11 cellular contexts compared by ENCODE assay signal in the genomic region with DNA sequence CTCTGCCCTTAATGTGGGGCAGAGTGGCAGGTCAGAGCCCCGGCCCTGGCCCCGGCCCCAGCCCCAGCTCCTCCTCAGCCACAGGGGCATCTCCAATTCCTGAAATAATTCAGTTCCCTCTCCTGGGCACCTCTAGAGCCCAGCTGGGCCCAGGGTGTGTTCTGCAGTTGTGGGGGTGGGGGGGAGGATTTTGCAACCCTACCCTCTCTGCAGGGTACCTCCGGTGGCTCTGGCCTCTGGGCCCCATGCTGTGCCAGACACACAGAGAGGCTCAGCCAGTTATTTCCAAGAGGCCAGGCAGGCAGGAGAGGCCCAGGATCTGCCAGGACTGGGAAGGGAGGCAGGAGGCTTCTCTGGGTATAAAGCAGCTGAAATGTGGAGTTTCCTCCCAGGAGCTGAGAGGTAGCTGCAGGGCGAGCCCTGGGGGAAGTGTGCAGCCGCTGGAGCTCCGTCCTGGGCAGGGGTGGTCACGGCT. TPM values are rescaled to one million over a fixed set of nuclear protein-coding genes. Genes with fewer than 3 reads are reported as not detected.
DNase-seq lines count a peak whose midpoint lies in the region; ATAC-seq and TF ChIP-seq lines count a peak whose summit lies in the region.
"Had no signal": no experiment of that assay in that cellular context is flagged by ENCODE, and none has a peak within 500 bp of the region (broad histone marks: within the 10 kb centered on the region; RNA-seq: fewer than 3 reads in every experiment).

No MANE protein-coding gene starts in this region.

- H3K4me1 Mint-ChIP-seq in CD14-positive monocyte, result peaks cover 50% of the 10 kb centered on the region

- H4K8ac ChIP-seq in mesenchymal stem cell (ENCODE audit: low read length), result no peak overlapping the region

- H3K36me3 Mint-ChIP-seq in CD14-positive monocyte, result no peaks in the 10 kb centered on the region

- no peak overlapping the region for H3K9ac ChIP-seq in mesenchymal stem cell (ENCODE audit: low read length)

- no peak overlapping the region for H4K91ac ChIP-seq in mesenchymal stem cell (ENCODE audit: low read length)

- H3K9me3 ChIP-seq in mesenchymal stem cell (ENCODE audit: control insufficient read depth, low read length), result no peaks in the 10 kb centered on the region
- H3K9me3 ChIP-seq: heart left ventricle, SJCRH30 had no signal

- intact Hi-C loops in CD14-positive monocyte (cut with micrococcal nuclease), result loop anchor here (5.0 kb wide), 2 partner anchors 33 to 48 kb away; a partner anchor contains a TSS

- H3K27ac ChIP-seq in RWPE1 (peak overlapping the region; percentile 99), mesenchymal stem cell (ENCODE audit: low read length, poor library complexity, severe bottlenecking) (peak overlapping the region; percentile 74), substantia nigra (ENCODE audit: low read depth, low read length, poor library complexity, severe bottlenecking) (no peak overlapping the region)
- H3K27ac ChIP-seq: heart left ventricle, SJCRH30 had no signal

- no peaks in the 10 kb centered on the region for H3K79me1 ChIP-seq in mesenchymal stem cell (replicated peaks; ENCODE audit: low read length, poor library complexity, severe bottlenecking)

- TF ChIP-seq CTCF in CD14-positive monocyte (IDR thresholded peaks at IDR 0.05) (no peak), RWPE1 (conservative IDR thresholded peaks at IDR 0.05; ENCODE audit: low read depth) (no peak)

- H3K27me3 ChIP-seq in H7 (ENCODE audit: control insufficient read depth, insufficient read depth, low read length), result no peaks in the 10 kb centered on the region
- peaks cover 0 to 5% of the 10 kb centered on the region in 2 experiments for H3K27me3 ChIP-seq in mesenchymal stem cell (ENCODE audit: control insufficient read depth in 1 of 2, insufficient read depth in 1 of 2, low read length in 2 of 2)
- H3K27me3 ChIP-seq: heart left ventricle, SJCRH30 had no signal

- DNase-seq in CD14-positive monocyte (ENCODE audit: low spot score), result no peak
- DNase-seq in H7, result peak; percentile 75
- DNase-seq in RWPE1 (ENCODE audit: low spot score), result no peak
- DNase-seq in mesenchymal stem cell, result no peak
- no peak for DNase-seq in activated gamma-delta T cell treated with Interleukin-2 at 50 U/mL for 16 hours
- DNase-seq in 8988T, result no peak
- no peak for DNase-seq in substantia nigra (lab: John Stamatoyannopoulos, UW)
- DNase-seq: activated T-cell treated with anti-CD3 and anti-CD28 coated beads, Interleukin-2, amount 50 U/mL, for 1 hour; SJCRH30 had no signal

- peak overlapping the region in 5 of 7 donors; percentile 46 to 87 (median 75) for H3K27ac Mint-ChIP-seq in CD14-positive monocyte

- H2BK12ac ChIP-seq in mesenchymal stem cell (ENCODE audit: low read length in 2 of 2), result no peak overlapping the region

- H3K4me3 ChIP-seq in H7 (ENCODE audit: insufficient read depth, low read depth, low read length) (no peak overlapping the region), mesenchymal stem cell (ENCODE audit: insufficient read depth in 1 of 2, low read depth in 1 of 2, low read length in 2 of 2) (no peak overlapping the region)
- H3K4me3 ChIP-seq: heart left ventricle, SJCRH30 had no signal

- H2BK120ac ChIP-seq in mesenchymal stem cell (ENCODE audit: low read depth, low read length), result no peak overlapping the region

- H2AFZ ChIP-seq in mesenchymal stem cell (ENCODE audit: low read depth, low read length), result no peak overlapping the region

- H3K23ac ChIP-seq in mesenchymal stem cell (ENCODE audit: low read length in 2 of 2), result no peak overlapping the region

- H3K4me3 Mint-ChIP-seq in CD14-positive monocyte, result peak overlapping the region in 1 of 2 donors; percentile 51

- no peak overlapping the region for H3K18ac ChIP-seq in mesenchymal stem cell (ENCODE audit: low read depth in 1 of 2, low read length in 2 of 2)

- POLR2A ChIA-PET in RWPE1 (lab: Yijun Ruan, JAX; ENCODE audit: low non-redundant PET), result no interaction called here

- H3K9me3 Mint-ChIP-seq in CD14-positive monocyte, result no peaks in the 10 kb centered on the region

- H2AK5ac ChIP-seq in mesenchymal stem cell (ENCODE audit: low read length, severe bottlenecking), result no peak overlapping the region

- peaks cover 0 to 2% (median 0%) of the 10 kb centered on the region in 3 donors for H3K27me3 Mint-ChIP-seq in CD14-positive monocyte (ENCODE audit: low read depth in 3 of 3)

- H3K36me3 ChIP-seq in H7 (replicated peaks; ENCODE audit: control insufficient read depth, insufficient read depth, low read length) (no peaks in the 10 kb centered on the region), mesenchymal stem cell (ENCODE audit: control insufficient read depth in 1 of 2, insufficient read depth in 2 of 2, low read depth in 1 of 2, low read length in 2 of 2) (peaks cover 0 to 5% of the 10 kb centered on the region in 2 experiments)
- H3K36me3 ChIP-seq: heart left ventricle, SJCRH30 had no signal

- CTCF ChIA-PET in RWPE1 (lab: Yijun Ruan, JAX), result interaction anchor here (0.7 to 1.7 kb wide), 3 partner anchors 23 to 328 kb away, joined by 3 to 5 read pairs (median 3); no protein-coding TSS in a partner anchor

- no peak overlapping the region for H3K4me2 ChIP-seq in mesenchymal stem cell (ENCODE audit: low read length, poor library complexity, severe bottlenecking)

- peak overlapping the region; percentile 85 for H2BK5ac ChIP-seq in mesenchymal stem cell (ENCODE audit: low read depth, low read length, poor library complexity, severe bottlenecking)

- peaks cover 51% of the 10 kb centered on the region for H3K4me1 ChIP-seq in mesenchymal stem cell (ENCODE audit: control insufficient read depth, insufficient read depth, low read depth, low read length)
- H3K4me1 ChIP-seq: SJCRH30 had no signal

- 42% methylated on average over 5 of the region's 7 CpGs for WGBS in mesenchymal stem cell

- no peak overlapping the region for H3K14ac ChIP-seq in mesenchymal stem cell (ENCODE audit: low read length in 2 of 2)

- no peak overlapping the region for H3K4ac ChIP-seq in mesenchymal stem cell (ENCODE audit: low read depth in 1 of 2, low read length in 2 of 2)

- ATAC-seq in HG03469 (IDR thresholded peaks at IDR 0.05; ENCODE audit: unreplicated experiment), result no peak
- ATAC-seq: heart left ventricle had no signal

- H2BK15ac ChIP-seq in mesenchymal stem cell (ENCODE audit: low read depth, poor library complexity, severe bottlenecking), result no peak overlapping the region

RNA-seq across cellular contexts. Expression of a gene that starts 47.9 kb away (rescaled TPM):
- 1 to 10 TPM; 2.4 to 2.7 TPM for polyA plus RNA-seq in CD14-positive monocyte
- 14.3 and 15.3 TPM in 2 replicates for total RNA-seq in H7 (2014; rRNA removed; shearing (Covaris generic))
- polyA plus RNA-seq in mesenchymal stem cell (2013, experiment 1 of 2), result 9.8 TPM
- polyA plus RNA-seq in mesenchymal stem cell (2013, experiment 2 of 2), result 9.5 TPM
